13 cellular contexts compared by ENCODE assay signal in genomic region chr17:14471052-14471451, GRCh38.
DNase-seq lines count a peak whose midpoint lies in the region; ATAC-seq lines count a peak whose summit lies in the region.
"Had no signal": no experiment of that assay in that cellular context is flagged by ENCODE, and none has a peak within 500 bp of the region (broad histone marks: within the 10 kb centered on the region; RNA-seq: fewer than 3 reads in every experiment).

No MANE protein-coding gene starts in this region.

- no peaks in the 10 kb centered on the region for H3K36me3 ChIP-seq in trophoblast cell (ENCODE audit: control insufficient read depth in 1 of 2, insufficient read depth in 2 of 2, low read length in 2 of 2)

- H3K18ac ChIP-seq in trophoblast cell (ENCODE audit: low read length) = no peak overlapping the region

- no peak overlapping the region for H4K8ac ChIP-seq in trophoblast cell (ENCODE audit: low read depth, low read length)

- no peaks in the 10 kb centered on the region for H3K79me1 ChIP-seq in trophoblast cell (ENCODE audit: low read length)

- DNase-seq in EH (ENCODE audit: low read depth) (peak; percentile 93), NCI-H748 treated with DMSO at 0.1 percent for 48 hours (lab: John Stamatoyannopoulos, UW) (peak; percentile 74), fibroblast of gingiva (ENCODE audit: low read depth) (peak; percentile 84), trophoblast cell (peak; percentile 45 to 58), DMS114 treated with DMSO at 0.1 percent for 48 hours (lab: John Stamatoyannopoulos, UW; ENCODE audit: unreplicated experiment) (no peak), posterior vena cava (ENCODE audit: low spot score) (no peak)
- DNase-seq: DMS79 treated with DMSO at 0.1 percent for 48 hours, NCI-H446 treated with DMSO at 0.1 percent for 48 hours, T-helper 1 cell had no signal

- no peak overlapping the region for H2AK5ac ChIP-seq in trophoblast cell (ENCODE audit: low read length)

- H3K27me3 ChIP-seq in trophoblast cell (ENCODE audit: insufficient read depth, low read length) = no peaks in the 10 kb centered on the region

- no peaks in the 10 kb centered on the region for H3K9me3 ChIP-seq in trophoblast cell (ENCODE audit: insufficient read depth, low read depth, low read length)

- H2BK12ac ChIP-seq in trophoblast cell (ENCODE audit: low read length) = no peak overlapping the region

- no peak overlapping the region for H3K23ac ChIP-seq in trophoblast cell (ENCODE audit: low read length)

- no peak overlapping the region for H3K4me3 ChIP-seq in trophoblast cell (ENCODE audit: low read depth, low read length)

- no peak overlapping the region for H3K9ac ChIP-seq in trophoblast cell (ENCODE audit: low read length)
- H3K9ac ChIP-seq: KMS-11 had no signal

- no peak overlapping the region for H2AFZ ChIP-seq in trophoblast cell (ENCODE audit: insufficient read depth, low read length, poor library complexity)

- no peaks in the 10 kb centered on the region for H3K4me1 ChIP-seq in trophoblast cell (ENCODE audit: control insufficient read depth in 1 of 2, insufficient read depth in 2 of 2, low read length in 2 of 2)

- H3K4ac ChIP-seq in trophoblast cell (ENCODE audit: low read depth, low read length) = no peak overlapping the region

- H3K27ac ChIP-seq in trophoblast cell (ENCODE audit: low read depth, low read length) = no peak overlapping the region
- H3K27ac ChIP-seq: KMS-11 had no signal

- ATAC-seq in GM19397 (IDR thresholded peaks at IDR 0.05; ENCODE audit: unreplicated experiment) = no peak
- no peak for ATAC-seq in HG02588 (IDR thresholded peaks at IDR 0.05; ENCODE audit: unreplicated experiment)
- ATAC-seq: activated naive CD4-positive, alpha-beta T cell treated with anti-CD3 and anti-CD28 coated beads, Interleukin-2, amount 50 U/mL, for 72 hours had no signal

- no peak overlapping the region for H3K4me2 ChIP-seq in trophoblast cell (ENCODE audit: low read length)
- H3K4me2 ChIP-seq: KMS-11 had no signal

- H4K12ac ChIP-seq in trophoblast cell (ENCODE audit: low read depth, low read length) = no peak overlapping the region

- no peak overlapping the region for H2BK120ac ChIP-seq in trophoblast cell (ENCODE audit: insufficient read depth, low read length, poor library complexity)

- no peak overlapping the region for H3K14ac ChIP-seq in trophoblast cell (ENCODE audit: low read length)

- no peak overlapping the region for H2BK5ac ChIP-seq in trophoblast cell (ENCODE audit: low read depth, low read length, poor library complexity)

- intact Hi-C loops in posterior vena cava (cut with DNase I) = no loop called here

- H4K91ac ChIP-seq in trophoblast cell (ENCODE audit: low read depth, low read length) = no peak overlapping the region

- no CpG with 5 or more reads among the region's 7 CpGs for WGBS in trophoblast cell (ENCODE audit: extremely low coverage, insufficient coverage, insufficient read length)

- H3K79me2 ChIP-seq in trophoblast cell (ENCODE audit: control insufficient read depth, insufficient read depth, low read length, poor library complexity) = no peaks in the 10 kb centered on the region

Comparison
In these comparisons a context has a peak if more than half of its experiments do, and no peak if none do; other contexts are left out.
1. DNase-seq: peak in EH (single experiment), NCI-H748 treated with DMSO at 0.1 percent for 48 hours (single experiment), fibroblast of gingiva (single experiment) and trophoblast cell (2 of 2); none in DMS114 treated with DMSO at 0.1 percent for 48 hours (single experiment) and posterior vena cava (single experiment).